8 cellular contexts compared by ENCODE assay signal in genomic region chr7:106153891-106154449, GRCh38. TPM values are rescaled to one million over a fixed set of nuclear protein-coding genes. Genes with fewer than 3 reads are reported as not detected.
DNase-seq lines count a peak whose midpoint lies in the region; ATAC-seq and TF ChIP-seq lines count a peak whose summit lies in the region.

No MANE protein-coding gene starts in this region.

- peak; percentile 54 for ATAC-seq in GM18873 (IDR thresholded peaks at IDR 0.05; ENCODE audit: low FRiP score, unreplicated experiment)
- ATAC-seq in HG03469 (IDR thresholded peaks at IDR 0.05; ENCODE audit: unreplicated experiment) = peak; percentile 40
- ATAC-seq in memory B cell (ENCODE audit: low read depth) = peak; percentile 90

- no peak overlapping the region for H3K4me3 ChIP-seq in AG09309 (ENCODE audit: control insufficient read depth, low read depth, low read length)

- no peaks in the 10 kb centered on the region for H3K9me3 Mint-ChIP-seq in activated CD4-positive, alpha-beta memory T cell treated with anti-CD3 and anti-CD28 coated beads, Interleukin-2, amount 10 ng/mL, durations not matched to agents 7 days and 5 days
- H3K9me3 Mint-ChIP-seq in memory B cell = no peaks in the 10 kb centered on the region

- peaks cover 14% of the 10 kb centered on the region for H3K4me1 Mint-ChIP-seq in activated CD4-positive, alpha-beta memory T cell treated with anti-CD3 and anti-CD28 coated beads, Interleukin-2, amount 10 ng/mL, durations not matched to agents 7 days and 5 days
- H3K4me1 Mint-ChIP-seq in memory B cell = peaks cover 21% of the 10 kb centered on the region

- no peak overlapping the region for H3K27ac Mint-ChIP-seq in activated CD4-positive, alpha-beta memory T cell treated with anti-CD3 and anti-CD28 coated beads, Interleukin-2, amount 10 ng/mL, durations not matched to agents 7 days and 5 days
- no peak overlapping the region for H3K27ac Mint-ChIP-seq in memory B cell

- POLR2A ChIA-PET in activated CD4-positive, alpha-beta memory T cell treated with anti-CD3 and anti-CD28 coated beads, Interleukin-2, amount 10 ng/mL, durations not matched to agents 7 days and 5 days (lab: Charles Lee) = interaction anchor here (0.7 to 1.3 kb wide), 5 partner anchors 38 to 98 kb away, joined by 3 to 4 read pairs (median 3); partner anchors contain the start of gene SYPL1

- peaks cover 39% of the 10 kb centered on the region for H3K27me3 Mint-ChIP-seq in activated CD4-positive, alpha-beta memory T cell treated with anti-CD3 and anti-CD28 coated beads, Interleukin-2, amount 10 ng/mL, durations not matched to agents 7 days and 5 days
- no peaks in the 10 kb centered on the region for H3K27me3 Mint-ChIP-seq in memory B cell

- DNase-seq in AG09309 (ENCODE audit: low read depth) (peak; percentile 44), NCI-H748 (lab: John Stamatoyannopoulos, UW; ENCODE audit: unreplicated experiment) (peak; percentile 63), ecto neural progenitor cell (ENCODE audit: low spot score) (peak; percentile 87), memory B cell (ENCODE audit: low spot score in 2 of 2) (peak; percentile 73 to 75)
- DNase-seq in activated CD4-positive, alpha-beta memory T cell treated with anti-CD3 and anti-CD28 coated beads, Interleukin-2, amount 10 ng/mL, durations not matched to agents 7 days and 5 days = peak; percentile 76
- DNase-seq in stimulated activated CD8-positive, alpha-beta memory T cell treated with anti-CD3 and anti-CD28 coated beads, Interleukin-15, amount 100 ng/mL, for 1 hour (ENCODE audit: low read depth) = peak; percentile 50

- no peak overlapping the region for H3K4me3 Mint-ChIP-seq in activated CD4-positive, alpha-beta memory T cell treated with anti-CD3 and anti-CD28 coated beads, Interleukin-2, amount 10 ng/mL, durations not matched to agents 7 days and 5 days
- H3K4me3 Mint-ChIP-seq in memory B cell = peak overlapping the region; percentile 71

- TF ChIP-seq CTCF in AG09309 (IDR thresholded peaks at IDR 0.05; ENCODE audit: control insufficient read depth, insufficient read depth, low read depth, low read length, missing control alignments) = peak; percentile 98

- no peaks in the 10 kb centered on the region for H3K36me3 Mint-ChIP-seq in activated CD4-positive, alpha-beta memory T cell treated with anti-CD3 and anti-CD28 coated beads, Interleukin-2, amount 10 ng/mL, durations not matched to agents 7 days and 5 days (ENCODE audit: low read depth)
- H3K36me3 Mint-ChIP-seq in memory B cell = no peaks in the 10 kb centered on the region

- CTCF ChIA-PET in activated CD4-positive, alpha-beta memory T cell treated with anti-CD3 and anti-CD28 coated beads, Interleukin-2, amount 10 ng/mL, durations not matched to agents 7 days and 5 days (lab: Charles Lee) = interaction anchor here (0.7 to 8.6 kb wide), 23 partner anchors 13 to 871 kb away, joined by 3 to 138 read pairs (median 4); partner anchors contain the start of gene SYPL1

RNA-seq across cellular contexts. Expression of gene SYPL1, which starts 41.9 kb away (rescaled TPM):
- total RNA-seq in activated CD4-positive, alpha-beta memory T cell treated with anti-CD3 and anti-CD28 coated beads, Interleukin-2, amount 10 ng/mL, durations not matched to agents 7 days and 5 days = 10 to 100 TPM; 37.5 to 38.8 TPM

Comparison
In these comparisons a context has a peak if more than half of its experiments do, and no peak if none do; other contexts are left out.
1. ATAC-seq: peak in every context shown above with its lines; median percentile 90 in memory B cell; 54 in GM18873; 40 in HG03469.